ENCODE assay signal across 1 cellular context in the genomic region with DNA sequence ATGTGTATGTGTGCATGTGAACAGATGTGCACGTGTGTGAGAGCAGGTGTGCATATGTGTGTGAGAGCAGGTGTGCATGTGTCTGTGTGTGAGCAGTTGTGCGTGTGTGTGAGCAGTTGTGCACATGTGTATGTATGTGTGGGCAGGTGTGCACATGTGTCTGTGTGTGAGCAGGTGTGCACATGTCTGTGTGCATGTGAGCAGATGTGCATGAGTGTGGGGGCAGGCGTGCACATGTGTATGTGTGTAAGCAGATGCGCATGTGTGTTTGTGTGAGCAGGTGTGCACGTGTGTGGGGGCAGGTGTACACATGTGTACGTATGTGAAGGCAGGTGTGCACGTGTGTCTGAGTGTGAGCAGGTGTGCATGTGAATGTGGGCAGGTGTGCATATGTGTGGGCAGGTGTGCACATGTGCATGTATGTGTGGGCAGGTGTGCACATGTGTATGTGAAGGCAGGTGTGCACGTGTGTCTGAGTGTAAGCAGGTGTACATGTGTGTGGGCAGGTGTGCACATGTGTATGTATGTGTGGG.
TF ChIP-seq lines count a peak whose summit lies in the region.

No MANE protein-coding gene starts in this region.

TF ChIP-seq in HepG2, 621 proteins besides CTCF, POLR2A, EP300 and RAD21 (continued from another document):
- TF ChIP-seq, protein P1, sequence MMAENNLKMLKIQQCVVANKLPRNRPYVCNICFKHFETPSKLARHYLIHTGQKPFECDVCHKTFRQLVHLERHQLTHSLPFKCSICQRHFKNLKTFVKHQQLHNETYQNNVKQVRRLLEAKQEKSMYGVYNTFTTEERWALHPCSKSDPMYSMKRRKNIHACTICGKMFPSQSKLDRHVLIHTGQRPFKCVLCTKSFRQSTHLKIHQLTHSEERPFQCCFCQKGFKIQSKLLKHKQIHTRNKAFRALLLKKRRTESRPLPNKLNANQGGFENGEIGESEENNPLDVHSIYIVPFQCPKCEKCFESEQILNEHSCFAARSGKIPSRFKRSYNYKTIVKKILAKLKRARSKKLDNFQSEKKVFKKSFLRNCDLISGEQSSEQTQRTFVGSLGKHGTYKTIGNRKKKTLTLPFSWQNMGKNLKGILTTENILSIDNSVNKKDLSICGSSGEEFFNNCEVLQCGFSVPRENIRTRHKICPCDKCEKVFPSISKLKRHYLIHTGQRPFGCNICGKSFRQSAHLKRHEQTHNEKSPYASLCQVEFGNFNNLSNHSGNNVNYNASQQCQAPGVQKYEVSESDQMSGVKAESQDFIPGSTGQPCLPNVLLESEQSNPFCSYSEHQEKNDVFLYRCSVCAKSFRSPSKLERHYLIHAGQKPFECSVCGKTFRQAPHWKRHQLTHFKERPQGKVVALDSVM (CRISPR knock-in tag; IDR thresholded peaks at IDR 0.05), result no peak
